15 cellular contexts compared by ENCODE assay signal in genomic region chr1:83942914-83943313, GRCh38. TPM values are rescaled to one million over a fixed set of nuclear protein-coding genes. Genes with fewer than 3 reads are reported as not detected.
DNase-seq lines count a peak whose midpoint lies in the region; ATAC-seq, FAIRE-seq and TF ChIP-seq lines count a peak whose summit lies in the region.
"Had no signal": no experiment of that assay in that cellular context is flagged by ENCODE, and none has a peak within 500 bp of the region (broad histone marks: within the 10 kb centered on the region; RNA-seq: fewer than 3 reads in every experiment).

No MANE protein-coding gene starts in this region.

- peak; percentile 49 for ATAC-seq in HCT116
- 0 out of 3 replicates have a peak, but pooled peaks have one; percentile 36 for ATAC-seq in GM12878
- ATAC-seq in HG03571 (IDR thresholded peaks at IDR 0.05; ENCODE audit: unreplicated experiment), result no peak
- no peak for ATAC-seq in HG03045 (IDR thresholded peaks at IDR 0.05; ENCODE audit: unreplicated experiment)
- ATAC-seq in HG02763 (IDR thresholded peaks at IDR 0.05; ENCODE audit: unreplicated experiment), result no peak
- ATAC-seq: left colon, sciatic nerve, T-cell had no signal

- H3K9me2 ChIP-seq in HCT116 (ENCODE audit: insufficient read depth), result no peaks in the 10 kb centered on the region

- H3K4me2 ChIP-seq in HCT116 (ENCODE audit: low read length), result no peak overlapping the region
- H3K4me2 ChIP-seq in GM12878 (ENCODE audit: control insufficient read depth, insufficient read depth), result no peak overlapping the region
- H3K4me2 ChIP-seq: hepatocyte had no signal

- BruUV-seq in HCT116 (replicated peaks; lab: Mats Ljungman, UMichigan), result no TSS peak
- no TSS peak for BruUV-seq in GM12878 (replicated peaks; lab: Mats Ljungman, UMichigan)

- H3K27ac ChIP-seq in HCT116 (ENCODE audit: low read depth, low read length), result no peak overlapping the region
- no peak overlapping the region for H3K27ac ChIP-seq in GM12878 (ENCODE audit: control insufficient read depth, insufficient read depth)
- H3K27ac ChIP-seq in esophagus muscularis mucosa (replicated peaks in 1 of 4), result no peak overlapping the region
- H3K27ac ChIP-seq: hepatocyte had no signal

- H2AFZ ChIP-seq in HCT116 (ENCODE audit: low read depth, low read length, poor library complexity, severe bottlenecking), result no peak overlapping the region
- no peak overlapping the region for H2AFZ ChIP-seq in GM12878 (ENCODE audit: control insufficient read depth, low read depth, low read length)
- H2AFZ ChIP-seq: hepatocyte had no signal

- POLR2A ChIA-PET in HCT116 (lab: Charles Lee), result no interaction called here
- POLR2A ChIA-PET in GM12878 (lab: Charles Lee), result no interaction called here

- TF ChIP-seq POLR2A in HCT116 (IDR thresholded peaks at IDR 0.05; ENCODE audit: borderline replicate concordance, extremely low read depth, insufficient read depth, insufficient read length), result no peak
- no peak for TF ChIP-seq POLR2A in GM12878 (IDR thresholded peaks at IDR 0.05; ENCODE audit: low read depth, low read length)
- no peak for TF ChIP-seq POLR2A in esophagus muscularis mucosa (IDR thresholded peaks at IDR 0.05; ENCODE audit: low read depth)

- no peak for TF ChIP-seq RAD21 in HCT116 (IDR thresholded peaks at IDR 0.05; ENCODE audit: low read depth)
- TF ChIP-seq RAD21 in GM12878 (IDR thresholded peaks at IDR 0.05; ENCODE audit: insufficient read depth, low read depth, low read length), result no peak

- in situ Hi-C loops in GM12878 (cut with MboI), result loop anchor here (25.0 kb wide), 1 partner anchor 694 kb away; no protein-coding TSS in a partner anchor

- H3K9me3 ChIP-seq in HCT116 (ENCODE audit: control insufficient read depth in 1 of 2, insufficient read depth in 1 of 2, low read depth in 1 of 2, low read length in 2 of 2) (no peaks in the 10 kb centered on the region), GM12878 (replicated peaks; ENCODE audit: control insufficient read depth, insufficient read depth, low read length) (no peaks in the 10 kb centered on the region), esophagus muscularis mucosa (no peaks in the 10 kb centered on the region)

- DNase-seq in AG10803 (ENCODE audit: low read depth), result peak; percentile 45
- no peak for DNase-seq in HCT116 (ENCODE audit: low read depth, low spot score)
- DNase-seq in GM12878 (ENCODE audit: low read depth, low spot score), result no peak
- peak; percentile 3 for DNase-seq in fibroblast of the conjunctiva (ENCODE audit: low read depth)
- no peak for DNase-seq in esophagus muscularis mucosa (ENCODE audit: extremely low spot score)
- DNase-seq: left colon; NCI-H2029; stimulated activated CD4-positive, alpha-beta T cell treated with anti-CD3 and anti-CD28 coated beads, Interleukin-2, amount 100 ng/mL, for 24 hours; T-cell had no signal

- no peak for FAIRE-seq in GM12878 (lab: Jason Lieb, UNC)
- FAIRE-seq: G401.6 had no signal

- no peaks in the 10 kb centered on the region for H3K79me2 ChIP-seq in HCT116 (ENCODE audit: insufficient read depth, low read length)
- no peaks in the 10 kb centered on the region for H3K79me2 ChIP-seq in GM12878 (ENCODE audit: control insufficient read depth, insufficient read depth, low read length)
- H3K79me2 ChIP-seq: hepatocyte had no signal

- WGBS in GM12878 (ENCODE audit: insufficient coverage, insufficient replicate concordance, low lambda C conversion rate, missing lambda C conversion rate), result 54% methylated on average over 3 of the region's 3 CpGs
- 84% methylated on average over 3 of the region's 3 CpGs for WGBS in esophagus muscularis mucosa

- TF ChIP-seq EP300 in GM12878 (IDR thresholded peaks at IDR 0.05; ENCODE audit: borderline replicate concordance in 1 of 2, control insufficient read depth in 1 of 2, low read depth in 2 of 2, low read length in 2 of 2) (no peak), esophagus muscularis mucosa (IDR thresholded peaks at IDR 0.05) (no peak)

- CTCF ChIA-PET in HCT116 (lab: Charles Lee), result interaction anchor here (0.9 kb wide), 1 partner anchor 11 kb away, joined by 3 read pairs; no protein-coding TSS in a partner anchor
- CTCF ChIA-PET in GM12878 (lab: Yijun Ruan, JAX), result interaction anchor here (0.8 to 2.0 kb wide), 3 partner anchors 37 to 127 kb away, joined by 3 to 5 read pairs (median 3); no protein-coding TSS in a partner anchor

- H3K4me3 ChIP-seq in AG10803 (ENCODE audit: low read length) (no peak overlapping the region), HCT116 (replicated peaks in 1 of 2; ENCODE audit: low read depth in 1 of 2, low read length in 2 of 2) (no peak overlapping the region), GM12878 (no peak overlapping the region), esophagus muscularis mucosa (no peak overlapping the region)
- H3K4me3 ChIP-seq: hepatocyte had no signal

- RAD21 ChIA-PET in HCT116 (lab: Charles Lee; ENCODE audit: low non-redundant PET in 1 of 2, low total read pairs in 2 of 2, uncharacterized antibody in 2 of 2, unreplicated experiment in 2 of 2), result no interaction called here
- RAD21 ChIA-PET in GM12878 (lab: Charles Lee; ENCODE audit: unreplicated experiment), result interaction anchor here (0.6 kb wide), 1 partner anchor 12 kb away, joined by 3 read pairs; no protein-coding TSS in a partner anchor

- H3K36me3 ChIP-seq in HCT116 (ENCODE audit: control insufficient read depth in 1 of 2, insufficient read depth in 2 of 2, low read length in 2 of 2) (no peaks in the 10 kb centered on the region), GM12878 (ENCODE audit: control insufficient read depth in 2 of 2, insufficient read depth in 2 of 2, low read length in 1 of 2) (no peaks in the 10 kb centered on the region), esophagus muscularis mucosa (peaks cover 0 to 1% (median 0%) of the 10 kb centered on the region in 4 donors)

- no peak for TF ChIP-seq CTCF in AG10803 (conservative IDR thresholded peaks at IDR 0.05; ENCODE audit: low read length)
- 0 out of 6 replicates have a peak, but pooled peaks of 1 of the 3 experiments have one; percentile 14 for TF ChIP-seq CTCF in HCT116 (IDR thresholded peaks at IDR 0.05 in 2 of 3, conservative IDR thresholded peaks at IDR 0.05 in 1 of 3; ENCODE audit: borderline replicate concordance in 1 of 3, insufficient read depth in 1 of 3, low read depth in 2 of 3, low read length in 2 of 3)
- TF ChIP-seq CTCF in GM12878 (IDR thresholded peaks at IDR 0.05 in 2 of 3, conservative IDR thresholded peaks at IDR 0.05 in 1 of 3; ENCODE audit: control insufficient read depth in 2 of 3, extremely low read depth in 1 of 3, insufficient read depth in 1 of 3, low read depth in 3 of 3, low read length in 3 of 3), result no peak
- no peak for TF ChIP-seq CTCF in esophagus muscularis mucosa (IDR thresholded peaks at IDR 0.05)

- H4K20me1 ChIP-seq in HCT116 (ENCODE audit: insufficient read depth), result no peaks in the 10 kb centered on the region
- no peaks in the 10 kb centered on the region for H4K20me1 ChIP-seq in GM12878 (ENCODE audit: control insufficient read depth, insufficient read depth)

- no peaks in the 10 kb centered on the region for H3K4me1 ChIP-seq in HCT116 (ENCODE audit: control insufficient read depth in 1 of 2, insufficient read depth in 2 of 2, low read length in 2 of 2)
- no peaks in the 10 kb centered on the region for H3K4me1 ChIP-seq in GM12878 (ENCODE audit: control insufficient read depth, insufficient read depth, low read length)
- H3K4me1 ChIP-seq in esophagus muscularis mucosa, result no peaks in the 10 kb centered on the region

- no peaks in the 10 kb centered on the region for H3K27me3 ChIP-seq in HCT116 (ENCODE audit: insufficient read depth, low read length)
- no peaks in the 10 kb centered on the region for H3K27me3 ChIP-seq in GM12878 (replicated peaks in 1 of 2; ENCODE audit: control insufficient read depth in 2 of 2, insufficient read depth in 2 of 2, low read length in 1 of 2)
- H3K27me3 ChIP-seq in esophagus muscularis mucosa, result no peaks in the 10 kb centered on the region
- H3K27me3 ChIP-seq: hepatocyte had no signal

- intact Hi-C loops in HCT116 (cut with micrococcal nuclease), result no loop called here
- intact Hi-C loops in GM12878 (cut with micrococcal nuclease; ENCODE audit: unreplicated experiment), result no loop called here
- intact Hi-C loops in esophagus muscularis mucosa (cut with DNase I), result no loop called here

- SMC1A ChIA-PET in GM12878 (lab: Charles Lee; ENCODE audit: uncharacterized antibody, unreplicated experiment), result interaction anchor here (1.4 kb wide), 1 partner anchor 128 kb away, joined by 3 read pairs; no protein-coding TSS in a partner anchor

- no peak overlapping the region for H3K9ac ChIP-seq in HCT116 (ENCODE audit: low read length)
- no peak overlapping the region for H3K9ac ChIP-seq in GM12878 (ENCODE audit: control insufficient read depth, insufficient read depth, low read length)

TF ChIP-seq in GM12878, 131 proteins besides CTCF, POLR2A, EP300 and RAD21:
- TF ChIP-seq ATF3 (IDR thresholded peaks at IDR 0.05; ENCODE audit: borderline replicate concordance, extremely low read depth, low read depth, low read length), result no peak

RNA-seq across cellular contexts. Expression of gene TTLL7, which starts 56.0 kb away (rescaled TPM):
- 21.2 TPM for total RNA-seq in HCT116 (2021; ENCODE audit: unreplicated experiment)
- 4.6 and 7.8 TPM in 2 replicates for polyA plus RNA-seq in HCT116 (2012)
- not detected in 2 replicates for total RNA-seq in GM12878 (2013; cell fraction: nucleolus; rRNA removed)
- total RNA-seq in GM12878 (2014; rRNA removed), result 0.65 and 0.90 TPM in 2 replicates
- total RNA-seq in GM12878 (2014; rRNA removed; fragmentation: Illumina TruSeq; extraction: Trizol), result 0.72 and 0.83 TPM in 2 replicates
- 0.72 and 1.4 TPM in 2 replicates for total RNA-seq in GM12878 (2021)
- 0.20 TPM for polyA plus RNA-seq in GM12878 (2011; ENCODE audit: low read depth)
- 0.03 TPM in 1 of 2 replicates, not detected in the other for polyA plus RNA-seq in GM12878 (2011; rRNA removed)
- not detected in 2 replicates for polyA plus RNA-seq in GM12878 (2011; cell fraction: cytosol; rRNA removed)
- not detected in 2 replicates for polyA plus RNA-seq in GM12878 (2011; cell fraction: nucleus; rRNA removed)
- 0.58 and 0.63 TPM in 2 replicates for polyA plus RNA-seq in GM12878 (2012)
- 0.65 and 2.2 TPM in 2 replicates for polyA plus RNA-seq in GM12878 (2014; fragmentation: Illumina TruSeq; extraction: Trizol)
- polyA plus RNA-seq in GM12878 (2014; fragmentation: Nextera tagmentation; extraction: Ambion mirVana), result under 1 TPM; 0.15 to 0.43 TPM
- polyA plus RNA-seq in GM12878 (2014; rRNA removed), result 0.29 and 0.33 TPM in 2 replicates
- 1 to 10 TPM in 1 of 2 experiments, under 1 TPM in 1; 0.58 to 1.3 TPM for polyA plus RNA-seq in GM12878 (2016; fragmentation: Nextera tagmentation; extraction: Ambion mirVana)
- not detected in 2 replicates for polyA minus RNA-seq in GM12878 (2011; rRNA and poly(A)+ RNA removed)
- polyA minus RNA-seq in GM12878 (2011; cell fraction: cytosol; rRNA and poly(A)+ RNA removed), result not detected in 2 replicates
- not detected in 2 replicates for polyA minus RNA-seq in GM12878 (2011; cell fraction: nucleus; rRNA and poly(A)+ RNA removed)
- 10 to 100 TPM; 26.2 to 58.1 (median 41.2) TPM for total RNA-seq in esophagus muscularis mucosa

Comparison
In these comparisons a context has a peak if more than half of its experiments do, and no peak if none do; other contexts are left out.
1. DNase-seq: peak in AG10803 (single experiment) and fibroblast of the conjunctiva (single experiment); none in HCT116 (single experiment), GM12878 (single experiment) and esophagus muscularis mucosa (single experiment).
2. ATAC-seq: peak in HCT116 (single experiment) and GM12878 (single experiment); none in HG03571 (single experiment), HG03045 (single experiment) and HG02763 (single experiment).